Comparison of ENCODE assay signal across 1 cellular context in the genomic region with DNA sequence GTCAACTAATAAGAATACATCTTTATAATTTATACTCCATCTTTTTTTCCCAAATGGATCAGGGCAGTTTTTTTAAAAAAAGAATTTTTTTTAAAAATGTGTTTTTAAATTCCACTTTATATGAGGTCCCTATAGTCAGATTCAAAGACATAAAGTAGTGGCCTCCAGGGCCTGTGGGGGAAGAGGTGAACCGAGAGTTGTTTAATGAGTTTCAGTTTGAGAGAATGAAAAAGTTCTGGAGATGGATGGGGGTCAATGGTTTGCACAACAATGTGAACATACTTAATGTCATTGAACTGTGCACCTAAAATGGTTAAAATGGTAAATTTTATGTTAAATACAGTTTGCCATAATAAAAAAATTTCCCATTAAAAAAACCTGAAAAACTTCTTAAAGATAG.
TF ChIP-seq lines count a peak whose summit lies in the region.

No MANE protein-coding gene starts in this region.

TF ChIP-seq in GM12878, 131 proteins besides CTCF, POLR2A, EP300 and RAD21 (continued from another document):
- TF ChIP-seq, protein P1, sequence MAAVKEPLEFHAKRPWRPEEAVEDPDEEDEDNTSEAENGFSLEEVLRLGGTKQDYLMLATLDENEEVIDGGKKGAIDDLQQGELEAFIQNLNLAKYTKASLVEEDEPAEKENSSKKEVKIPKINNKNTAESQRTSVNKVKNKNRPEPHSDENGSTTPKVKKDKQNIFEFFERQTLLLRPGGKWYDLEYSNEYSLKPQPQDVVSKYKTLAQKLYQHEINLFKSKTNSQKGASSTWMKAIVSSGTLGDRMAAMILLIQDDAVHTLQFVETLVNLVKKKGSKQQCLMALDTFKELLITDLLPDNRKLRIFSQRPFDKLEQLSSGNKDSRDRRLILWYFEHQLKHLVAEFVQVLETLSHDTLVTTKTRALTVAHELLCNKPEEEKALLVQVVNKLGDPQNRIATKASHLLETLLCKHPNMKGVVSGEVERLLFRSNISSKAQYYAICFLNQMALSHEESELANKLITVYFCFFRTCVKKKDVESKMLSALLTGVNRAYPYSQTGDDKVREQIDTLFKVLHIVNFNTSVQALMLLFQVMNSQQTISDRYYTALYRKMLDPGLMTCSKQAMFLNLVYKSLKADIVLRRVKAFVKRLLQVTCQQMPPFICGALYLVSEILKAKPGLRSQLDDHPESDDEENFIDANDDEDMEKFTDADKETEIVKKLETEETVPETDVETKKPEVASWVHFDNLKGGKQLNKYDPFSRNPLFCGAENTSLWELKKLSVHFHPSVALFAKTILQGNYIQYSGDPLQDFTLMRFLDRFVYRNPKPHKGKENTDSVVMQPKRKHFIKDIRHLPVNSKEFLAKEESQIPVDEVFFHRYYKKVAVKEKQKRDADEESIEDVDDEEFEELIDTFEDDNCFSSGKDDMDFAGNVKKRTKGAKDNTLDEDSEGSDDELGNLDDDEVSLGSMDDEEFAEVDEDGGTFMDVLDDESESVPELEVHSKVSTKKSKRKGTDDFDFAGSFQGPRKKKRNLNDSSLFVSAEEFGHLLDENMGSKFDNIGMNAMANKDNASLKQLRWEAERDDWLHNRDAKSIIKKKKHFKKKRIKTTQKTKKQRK (IDR thresholded peaks at IDR 0.05; ENCODE audit: low read depth, low read length), result no peak
- TF ChIP-seq, protein P2, sequence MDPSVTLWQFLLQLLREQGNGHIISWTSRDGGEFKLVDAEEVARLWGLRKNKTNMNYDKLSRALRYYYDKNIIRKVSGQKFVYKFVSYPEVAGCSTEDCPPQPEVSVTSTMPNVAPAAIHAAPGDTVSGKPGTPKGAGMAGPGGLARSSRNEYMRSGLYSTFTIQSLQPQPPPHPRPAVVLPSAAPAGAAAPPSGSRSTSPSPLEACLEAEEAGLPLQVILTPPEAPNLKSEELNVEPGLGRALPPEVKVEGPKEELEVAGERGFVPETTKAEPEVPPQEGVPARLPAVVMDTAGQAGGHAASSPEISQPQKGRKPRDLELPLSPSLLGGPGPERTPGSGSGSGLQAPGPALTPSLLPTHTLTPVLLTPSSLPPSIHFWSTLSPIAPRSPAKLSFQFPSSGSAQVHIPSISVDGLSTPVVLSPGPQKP (IDR thresholded peaks at IDR 0.05; ENCODE audit: low read depth, low read length), result no peak
- no peak for TF ChIP-seq NR2C1 (IDR thresholded peaks at IDR 0.05)
- TF ChIP-seq YY1 (IDR thresholded peaks at IDR 0.05; ENCODE audit: low read depth, low read length), result no peak
- TF ChIP-seq, protein P3, sequence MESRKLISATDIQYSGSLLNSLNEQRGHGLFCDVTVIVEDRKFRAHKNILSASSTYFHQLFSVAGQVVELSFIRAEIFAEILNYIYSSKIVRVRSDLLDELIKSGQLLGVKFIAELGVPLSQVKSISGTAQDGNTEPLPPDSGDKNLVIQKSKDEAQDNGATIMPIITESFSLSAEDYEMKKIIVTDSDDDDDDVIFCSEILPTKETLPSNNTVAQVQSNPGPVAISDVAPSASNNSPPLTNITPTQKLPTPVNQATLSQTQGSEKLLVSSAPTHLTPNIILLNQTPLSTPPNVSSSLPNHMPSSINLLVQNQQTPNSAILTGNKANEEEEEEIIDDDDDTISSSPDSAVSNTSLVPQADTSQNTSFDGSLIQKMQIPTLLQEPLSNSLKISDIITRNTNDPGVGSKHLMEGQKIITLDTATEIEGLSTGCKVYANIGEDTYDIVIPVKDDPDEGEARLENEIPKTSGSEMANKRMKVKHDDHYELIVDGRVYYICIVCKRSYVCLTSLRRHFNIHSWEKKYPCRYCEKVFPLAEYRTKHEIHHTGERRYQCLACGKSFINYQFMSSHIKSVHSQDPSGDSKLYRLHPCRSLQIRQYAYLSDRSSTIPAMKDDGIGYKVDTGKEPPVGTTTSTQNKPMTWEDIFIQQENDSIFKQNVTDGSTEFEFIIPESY (IDR thresholded peaks at IDR 0.05), result no peak
- TF ChIP-seq TARDBP (IDR thresholded peaks at IDR 0.05; ENCODE audit: borderline replicate concordance), result no peak
- no peak for TF ChIP-seq ZNF622 (IDR thresholded peaks at IDR 0.05)
- TF ChIP-seq MYC (IDR thresholded peaks at IDR 0.05; ENCODE audit: insufficient read depth, insufficient read length, insufficient replicate concordance, low read length, severe bottlenecking), result no peak
- no peak for TF ChIP-seq CEBPB (IDR thresholded peaks at IDR 0.05; ENCODE audit: borderline replicate concordance in 1 of 2, low read depth in 2 of 2, low read length in 2 of 2)
- TF ChIP-seq, protein P4, sequence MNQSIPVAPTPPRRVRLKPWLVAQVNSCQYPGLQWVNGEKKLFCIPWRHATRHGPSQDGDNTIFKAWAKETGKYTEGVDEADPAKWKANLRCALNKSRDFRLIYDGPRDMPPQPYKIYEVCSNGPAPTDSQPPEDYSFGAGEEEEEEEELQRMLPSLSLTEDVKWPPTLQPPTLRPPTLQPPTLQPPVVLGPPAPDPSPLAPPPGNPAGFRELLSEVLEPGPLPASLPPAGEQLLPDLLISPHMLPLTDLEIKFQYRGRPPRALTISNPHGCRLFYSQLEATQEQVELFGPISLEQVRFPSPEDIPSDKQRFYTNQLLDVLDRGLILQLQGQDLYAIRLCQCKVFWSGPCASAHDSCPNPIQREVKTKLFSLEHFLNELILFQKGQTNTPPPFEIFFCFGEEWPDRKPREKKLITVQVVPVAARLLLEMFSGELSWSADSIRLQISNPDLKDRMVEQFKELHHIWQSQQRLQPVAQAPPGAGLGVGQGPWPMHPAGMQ (IDR thresholded peaks at IDR 0.05; ENCODE audit: borderline replicate concordance), result no peak
- peak; percentile 72 for TF ChIP-seq MTA2 (IDR thresholded peaks at IDR 0.05; ENCODE audit: low read depth)
- TF ChIP-seq RAD51 (IDR thresholded peaks at IDR 0.05), result no peak
- TF ChIP-seq CHD2 (IDR thresholded peaks at IDR 0.05; ENCODE audit: borderline replicate concordance, low read depth, low read length), result no peak
- TF ChIP-seq JUND (IDR thresholded peaks at IDR 0.05; ENCODE audit: low read depth, low read length), result no peak
- no peak for TF ChIP-seq ZNF592 (IDR thresholded peaks at IDR 0.05)
- no peak for TF ChIP-seq SMAD1 (IDR thresholded peaks at IDR 0.05; ENCODE audit: low read depth, partially characterized antibody)
- no peak for TF ChIP-seq KDM1A (IDR thresholded peaks at IDR 0.05; ENCODE audit: borderline replicate concordance)
- TF ChIP-seq EED (IDR thresholded peaks at IDR 0.05; ENCODE audit: low read depth), result no peak
- TF ChIP-seq HDAC2 (IDR thresholded peaks at IDR 0.05), result no peak
- peak; percentile 34; the same call in 1 of the 2 replicates for TF ChIP-seq RUNX3 (IDR thresholded peaks at IDR 0.05; ENCODE audit: low read length)
- no peak for TF ChIP-seq MTA3 (IDR thresholded peaks at IDR 0.05; ENCODE audit: borderline replicate concordance, low read length)
- 0 out of 2 replicates have a peak, but pooled peaks have one; percentile 15 for TF ChIP-seq NFIC (IDR thresholded peaks at IDR 0.05; ENCODE audit: low read depth, low read length)
- no peak for TF ChIP-seq HDAC6 (IDR thresholded peaks at IDR 0.05; ENCODE audit: unreplicated experiment)
- no peak for TF ChIP-seq KLF5 (IDR thresholded peaks at IDR 0.05; ENCODE audit: partially characterized antibody)
- no peak for TF ChIP-seq SMARCA5 (IDR thresholded peaks at IDR 0.05)
- TF ChIP-seq IKZF2 (IDR thresholded peaks at IDR 0.05), result peak in 1 of 2 experiments; percentile 37; a peak in 1 of 4 replicates
- no peak for TF ChIP-seq PAX8 (IDR thresholded peaks at IDR 0.05)
- no peak for TF ChIP-seq SKIL (IDR thresholded peaks at IDR 0.05; ENCODE audit: low read depth, poor library complexity, severe bottlenecking)
- TF ChIP-seq PKNOX1 (IDR thresholded peaks at IDR 0.05), result no peak
- TF ChIP-seq, protein P5, sequence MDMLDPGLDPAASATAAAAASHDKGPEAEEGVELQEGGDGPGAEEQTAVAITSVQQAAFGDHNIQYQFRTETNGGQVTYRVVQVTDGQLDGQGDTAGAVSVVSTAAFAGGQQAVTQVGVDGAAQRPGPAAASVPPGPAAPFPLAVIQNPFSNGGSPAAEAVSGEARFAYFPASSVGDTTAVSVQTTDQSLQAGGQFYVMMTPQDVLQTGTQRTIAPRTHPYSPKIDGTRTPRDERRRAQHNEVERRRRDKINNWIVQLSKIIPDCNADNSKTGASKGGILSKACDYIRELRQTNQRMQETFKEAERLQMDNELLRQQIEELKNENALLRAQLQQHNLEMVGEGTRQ (IDR thresholded peaks at IDR 0.05; ENCODE audit: borderline replicate concordance, low read depth, low read length), result no peak
- no peak for TF ChIP-seq HSF1 (IDR thresholded peaks at IDR 0.05; ENCODE audit: low read depth, low read length)
- TF ChIP-seq, protein P6, sequence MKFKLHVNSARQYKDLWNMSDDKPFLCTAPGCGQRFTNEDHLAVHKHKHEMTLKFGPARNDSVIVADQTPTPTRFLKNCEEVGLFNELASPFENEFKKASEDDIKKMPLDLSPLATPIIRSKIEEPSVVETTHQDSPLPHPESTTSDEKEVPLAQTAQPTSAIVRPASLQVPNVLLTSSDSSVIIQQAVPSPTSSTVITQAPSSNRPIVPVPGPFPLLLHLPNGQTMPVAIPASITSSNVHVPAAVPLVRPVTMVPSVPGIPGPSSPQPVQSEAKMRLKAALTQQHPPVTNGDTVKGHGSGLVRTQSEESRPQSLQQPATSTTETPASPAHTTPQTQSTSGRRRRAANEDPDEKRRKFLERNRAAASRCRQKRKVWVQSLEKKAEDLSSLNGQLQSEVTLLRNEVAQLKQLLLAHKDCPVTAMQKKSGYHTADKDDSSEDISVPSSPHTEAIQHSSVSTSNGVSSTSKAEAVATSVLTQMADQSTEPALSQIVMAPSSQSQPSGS (IDR thresholded peaks at IDR 0.05; ENCODE audit: low read length), result no peak
- TF ChIP-seq ATF7 (IDR thresholded peaks at IDR 0.05; ENCODE audit: low read depth), result no peak
